In the genomic region with DNA sequence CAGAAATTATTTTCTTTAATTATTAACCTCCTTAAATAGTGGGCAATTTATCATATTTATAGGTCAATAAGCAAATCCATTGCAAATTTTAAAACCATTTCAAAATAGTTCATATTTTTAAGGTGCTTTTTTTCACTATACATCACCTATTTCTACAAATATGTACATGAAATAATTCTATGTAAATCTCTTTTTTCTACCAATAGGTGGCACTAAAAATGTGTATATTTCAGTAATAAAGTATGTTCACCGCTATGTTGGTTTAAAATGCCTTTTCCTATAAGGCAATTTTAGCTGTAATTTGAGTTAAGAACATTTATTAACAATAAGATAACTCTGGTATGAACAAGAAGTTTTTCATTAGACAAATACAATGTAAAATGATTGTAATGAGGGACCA, we compare ENCODE assay signal across 10 cellular contexts.
DNase-seq lines count a peak whose midpoint lies in the region; ATAC-seq and FAIRE-seq lines count a peak whose summit lies in the region.
"Had no signal": no experiment of that assay in that cellular context is flagged by ENCODE, and none has a peak within 500 bp of the region (broad histone marks: within the 10 kb centered on the region; RNA-seq: fewer than 3 reads in every experiment).

No MANE protein-coding gene starts in this region.

- H4K5ac ChIP-seq in mesendoderm (ENCODE audit: low read length), result no peak overlapping the region

- no peak overlapping the region for H3K56ac ChIP-seq in mesendoderm (ENCODE audit: low read length)

- no peak overlapping the region for H4K8ac ChIP-seq in mesendoderm (ENCODE audit: low read depth, low read length)

- ATAC-seq in HG03159 (IDR thresholded peaks at IDR 0.05; ENCODE audit: unreplicated experiment) (peak; percentile 45), GM19452 (IDR thresholded peaks at IDR 0.05; ENCODE audit: unreplicated experiment) (no peak), HG03520 (IDR thresholded peaks at IDR 0.05; ENCODE audit: unreplicated experiment) (no peak)
- ATAC-seq: naive thymus-derived CD4-positive, alpha-beta T cell had no signal

- intact Hi-C loops in posterior cingulate gyrus (cut with DNase I), result no loop called here

- FAIRE-seq in islet of Langerhans (lab: Jason Lieb, UNC), result peak; percentile 82

- H3K4me1 ChIP-seq in mesendoderm (ENCODE audit: control insufficient read depth, low read depth, low read length), result no peaks in the 10 kb centered on the region

- H3K36me3 ChIP-seq in mesendoderm (ENCODE audit: control insufficient read depth, insufficient read depth, low read length), result no peaks in the 10 kb centered on the region

- H2BK5ac ChIP-seq in mesendoderm (ENCODE audit: low read length), result no peak overlapping the region

- H3K4me2 ChIP-seq in mesendoderm (ENCODE audit: low read length), result no peak overlapping the region

- H3K79me1 ChIP-seq in mesendoderm (ENCODE audit: low read length), result no peaks in the 10 kb centered on the region

- peak; percentile 68 for DNase-seq in DMS53 treated with DMSO at 0.1 percent for 48 hours (lab: John Stamatoyannopoulos, UW; ENCODE audit: unreplicated experiment)
- peak; percentile 12 for DNase-seq in SK-N-DZ (ENCODE audit: low spot score)
- DNase-seq in mesendoderm, result no peak
- DNase-seq in posterior cingulate gyrus, result no peak
- DNase-seq: naive thymus-derived CD4-positive, alpha-beta T cell; NCI-H345 had no signal

- H3K4me3 ChIP-seq in mesendoderm (ENCODE audit: low read length), result no peak overlapping the region

- no peak overlapping the region for H3K9ac ChIP-seq in mesendoderm (ENCODE audit: low read length)

- H2AK5ac ChIP-seq in mesendoderm (ENCODE audit: low read length), result no peak overlapping the region

- no peak overlapping the region for H2BK120ac ChIP-seq in mesendoderm (ENCODE audit: low read depth, low read length)

- no peaks in the 10 kb centered on the region for H3K27me3 ChIP-seq in mesendoderm (ENCODE audit: insufficient read depth, low read length, poor library complexity)

- H3K4ac ChIP-seq in mesendoderm (ENCODE audit: low read depth, low read length), result no peak overlapping the region

- H3K27ac ChIP-seq in mesendoderm (ENCODE audit: low read depth, low read length), result no peak overlapping the region

- no CpG with 5 or more reads among the region's 1 CpG for WGBS in mesendoderm (ENCODE audit: extremely low coverage, insufficient coverage, low lambda C conversion rate)

- H2BK15ac ChIP-seq in mesendoderm (replicated peaks; ENCODE audit: low read depth), result no peak overlapping the region

- H3K79me2 ChIP-seq in mesendoderm (ENCODE audit: control insufficient read depth, insufficient read depth, low read length), result no peaks in the 10 kb centered on the region

- no peak overlapping the region for H3K18ac ChIP-seq in mesendoderm (ENCODE audit: low read length)

- H3K23ac ChIP-seq in mesendoderm (ENCODE audit: low read length), result no peak overlapping the region

Comparison
In these comparisons a context has a peak if more than half of its experiments do, and no peak if none do; other contexts are left out.
1. DNase-seq: peak in DMS53 treated with DMSO at 0.1 percent for 48 hours (single experiment) and SK-N-DZ (single experiment); none in mesendoderm (single experiment) and posterior cingulate gyrus (0 of 10).